ENCODE assay signal across 8 cellular contexts in genomic region chr19:48169585-48169973, GRCh38. TPM values are rescaled to one million over a fixed set of nuclear protein-coding genes. Genes with fewer than 3 reads are reported as not detected.
DNase-seq lines count a peak whose midpoint lies in the region; ATAC-seq lines count a peak whose summit lies in the region.

No MANE protein-coding gene starts in this region.

- intact Hi-C loops in left colon (cut with DNase I, micrococcal nuclease), result no loop called here

- H3K27ac Mint-ChIP-seq in central memory CD8-positive, alpha-beta T cell (ENCODE audit: low read depth), result peak overlapping the region; percentile 90

- peak; percentile 64 for DNase-seq in Daoy (ENCODE audit: low read depth)
- peak; percentile 75 for DNase-seq in NCI-H2171 treated with DMSO at 0.1 percent for 48 hours (lab: John Stamatoyannopoulos, UW)
- DNase-seq in activated CD4-positive, alpha-beta T cell treated with anti-CD3 and anti-CD28 coated beads for 1 hour, result peak; percentile 90
- DNase-seq in central memory CD8-positive, alpha-beta T cell (ENCODE audit: low spot score in 2 of 2), result peak; percentile 82 to 89
- peak; percentile 91 to 95 for DNase-seq in left colon
- peak; percentile 91 to 94 for DNase-seq in stimulated activated CD4-positive, alpha-beta T cell treated with anti-CD3 and anti-CD28 coated beads, Interleukin-2, amount 100 ng/mL, for 24 hours
- DNase-seq in DMS114 treated with DMSO at 0.1 percent for 48 hours (lab: John Stamatoyannopoulos, UW; ENCODE audit: unreplicated experiment), result no peak

- H3K9me3 Mint-ChIP-seq in central memory CD8-positive, alpha-beta T cell, result no peaks in the 10 kb centered on the region

- ATAC-seq in HG02973 (IDR thresholded peaks at IDR 0.05; ENCODE audit: unreplicated experiment) (peak; percentile 19), left colon (peak; percentile 81)
- peak; percentile 45 for ATAC-seq in central memory CD8-positive, alpha-beta T cell (replicated peaks; ENCODE audit: extremely low read depth, poor library complexity, severe bottlenecking)

- peaks cover 24% of the 10 kb centered on the region for H3K4me1 Mint-ChIP-seq in central memory CD8-positive, alpha-beta T cell

- peak overlapping the region; percentile 84 for H3K4me3 Mint-ChIP-seq in central memory CD8-positive, alpha-beta T cell

- H3K27me3 Mint-ChIP-seq in central memory CD8-positive, alpha-beta T cell, result no peaks in the 10 kb centered on the region

- peaks cover 13% of the 10 kb centered on the region for H3K36me3 Mint-ChIP-seq in central memory CD8-positive, alpha-beta T cell (ENCODE audit: insufficient read depth)

RNA-seq across cellular contexts. Expression of gene LIG1, which starts 0.6 kb away (rescaled TPM):
- total RNA-seq in Daoy (2014; rRNA removed; shearing (Covaris generic)), result 48.5 and 83.8 TPM in 2 replicates
- 10 to 100 TPM; 18.1 to 29.5 TPM for total RNA-seq in left colon

RNA-seq across cellular contexts. Expression of gene ZSWIM9, which starts 0.9 kb away (rescaled TPM):
- 0.86 and 3.0 TPM in 2 replicates for total RNA-seq in Daoy (2014; rRNA removed; shearing (Covaris generic))
- 1 to 10 TPM; 5.8 to 7.1 TPM for total RNA-seq in left colon

RNA-seq across cellular contexts. Expression of gene PLA2G4C, which starts 59.0 kb away (rescaled TPM):
- total RNA-seq in Daoy (2014; rRNA removed; shearing (Covaris generic)), result 2.2 and 4.7 TPM in 2 replicates
- total RNA-seq in left colon, result 1 to 10 TPM in 1 of 2 donors, under 1 TPM in 1; 0.58 to 9.3 TPM

Comparison
In these comparisons a context has a peak if more than half of its experiments do, and no peak if none do; other contexts are left out.
1. ATAC-seq: peak in every context shown above with its lines; median percentile 81 in left colon; 45 in central memory CD8-positive, alpha-beta T cell; 19 in HG02973.